11 cellular contexts compared by ENCODE assay signal in the genomic region with DNA sequence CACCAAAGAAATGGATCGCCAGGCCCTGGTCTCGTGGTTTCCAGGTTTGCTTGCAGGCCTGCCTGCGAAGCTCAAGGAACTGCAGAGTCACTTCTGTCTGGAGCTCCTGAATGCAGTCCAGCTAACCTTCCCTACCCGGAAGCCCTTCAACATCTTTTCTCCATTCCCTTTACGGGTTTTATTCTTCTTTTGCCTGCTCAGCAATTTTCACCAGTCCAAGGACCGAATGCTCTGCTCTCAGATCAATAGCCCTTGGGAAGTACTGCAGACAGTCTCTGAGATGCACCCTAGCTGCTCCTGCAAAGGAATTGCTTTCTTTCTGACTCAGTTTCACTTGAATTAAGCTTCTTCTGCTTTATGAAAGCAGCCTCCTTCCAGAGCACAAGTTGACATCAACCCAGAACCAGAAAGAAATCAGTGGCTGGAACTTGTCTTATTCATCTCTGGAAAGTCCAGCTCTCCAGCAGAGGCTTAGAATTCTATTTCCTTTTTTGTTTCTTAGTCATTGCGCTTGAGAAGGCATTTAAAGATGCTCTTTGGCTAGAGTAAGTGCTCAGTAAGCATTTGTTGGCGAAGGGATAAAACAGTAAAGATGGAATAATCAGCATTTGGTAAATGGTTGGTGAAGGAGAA. TPM values are rescaled to one million over a fixed set of nuclear protein-coding genes. Genes with fewer than 3 reads are reported as not detected.
DNase-seq lines count a peak whose midpoint lies in the region; TF ChIP-seq lines count a peak whose summit lies in the region.
"Had no signal": no experiment of that assay in that cellular context is flagged by ENCODE, and none has a peak within 500 bp of the region (broad histone marks: within the 10 kb centered on the region; RNA-seq: fewer than 3 reads in every experiment).

No MANE protein-coding gene starts in this region.

- peak; percentile 17 for DNase-seq in AG10803 (ENCODE audit: low read depth)
- DNase-seq in GM12865 (ENCODE audit: low read depth), result peak; percentile 30
- no peak for DNase-seq in activated T-helper 1 cell treated with anti-CD3 and anti-CD28 coated beads, Interleukin-12 subunit alpha, Interleukin-12 subunit beta, Interleukin-2, Interleukin-4 antibody, amounts not matched to agents 30 ng/mL and 10 ng/mL and 1 ng/mL, durations not matched to agents 14 hours and 24 hours and 36 hours (ENCODE audit: low spot score)
- peak; percentile 6 for DNase-seq in inferior parietal cortex (ENCODE audit: extremely low spot score)
- DNase-seq in foreskin fibroblast, result no peak
- DNase-seq in head of caudate nucleus, result no peak
- no peak for DNase-seq in putamen (ENCODE audit: low spot score)
- DNase-seq in NCI-H2081 (lab: John Stamatoyannopoulos, UW), result no peak
- DNase-seq: gastrocnemius medialis, islet precursor cell had no signal

- peaks cover 16% of the 10 kb centered on the region for H3K27me3 Mint-ChIP-seq in activated T-helper 1 cell treated with anti-CD3 and anti-CD28 coated beads, Interleukin-12 subunit alpha, Interleukin-12 subunit beta, Interleukin-2, Interleukin-4 antibody, amounts not matched to agents 30 ng/mL and 10 ng/mL and 1 ng/mL, durations not matched to agents 14 hours and 24 hours and 36 hours (ENCODE audit: insufficient read depth)

- H3K4me3 ChIP-seq in AG10803 (ENCODE audit: low read length) (no peak overlapping the region), GM12865 (ENCODE audit: low read depth, low read length) (no peak overlapping the region), foreskin fibroblast (ENCODE audit: low read depth in 1 of 2, low read length in 2 of 2) (no peak overlapping the region)

- TF ChIP-seq CTCF in AG10803 (conservative IDR thresholded peaks at IDR 0.05; ENCODE audit: low read length), result no peak
- TF ChIP-seq CTCF in GM12865 (IDR thresholded peaks at IDR 0.05; ENCODE audit: insufficient read depth, low read depth, low read length, missing control alignments), result no peak
- TF ChIP-seq CTCF in foreskin fibroblast (IDR thresholded peaks at IDR 0.05; ENCODE audit: low read depth, low read length), result no peak

- H3K4me1 Mint-ChIP-seq in activated T-helper 1 cell treated with anti-CD3 and anti-CD28 coated beads, Interleukin-12 subunit alpha, Interleukin-12 subunit beta, Interleukin-2, Interleukin-4 antibody, amounts not matched to agents 30 ng/mL and 10 ng/mL and 1 ng/mL, durations not matched to agents 14 hours and 24 hours and 36 hours (ENCODE audit: low read depth), result peaks cover 14% of the 10 kb centered on the region

- no peak overlapping the region for H3K27ac Mint-ChIP-seq in activated T-helper 1 cell treated with anti-CD3 and anti-CD28 coated beads, Interleukin-12 subunit alpha, Interleukin-12 subunit beta, Interleukin-2, Interleukin-4 antibody, amounts not matched to agents 30 ng/mL and 10 ng/mL and 1 ng/mL, durations not matched to agents 14 hours and 24 hours and 36 hours

- no peaks in the 10 kb centered on the region for H3K36me3 Mint-ChIP-seq in activated T-helper 1 cell treated with anti-CD3 and anti-CD28 coated beads, Interleukin-12 subunit alpha, Interleukin-12 subunit beta, Interleukin-2, Interleukin-4 antibody, amounts not matched to agents 30 ng/mL and 10 ng/mL and 1 ng/mL, durations not matched to agents 14 hours and 24 hours and 36 hours (ENCODE audit: low read depth)

- peak overlapping the region; percentile 35 for H3K4me3 Mint-ChIP-seq in activated T-helper 1 cell treated with anti-CD3 and anti-CD28 coated beads, Interleukin-12 subunit alpha, Interleukin-12 subunit beta, Interleukin-2, Interleukin-4 antibody, amounts not matched to agents 30 ng/mL and 10 ng/mL and 1 ng/mL, durations not matched to agents 14 hours and 24 hours and 36 hours

- H3K9me3 Mint-ChIP-seq in activated T-helper 1 cell treated with anti-CD3 and anti-CD28 coated beads, Interleukin-12 subunit alpha, Interleukin-12 subunit beta, Interleukin-2, Interleukin-4 antibody, amounts not matched to agents 30 ng/mL and 10 ng/mL and 1 ng/mL, durations not matched to agents 14 hours and 24 hours and 36 hours, result no peaks in the 10 kb centered on the region

- intact Hi-C loops in activated T-helper 1 cell treated with anti-CD3 and anti-CD28 coated beads, Interleukin-12 subunit alpha, Interleukin-12 subunit beta, Interleukin-2, Interleukin-4 antibody, amounts not matched to agents 30 ng/mL and 10 ng/mL and 1 ng/mL, durations not matched to agents 14 hours and 24 hours and 36 hours (cut with micrococcal nuclease), result loop anchor here (1.0 to 5.0 kb wide), 5 partner anchors 65 to 650 kb away; no protein-coding TSS in a partner anchor
- intact Hi-C loops in head of caudate nucleus (cut with DNase I), result loop anchor here (5.0 kb wide), 2 partner anchors 125 to 180 kb away; no protein-coding TSS in a partner anchor

RNA-seq across cellular contexts. Expression of a gene that starts 18.7 kb away (rescaled TPM):
- 230 and 246 TPM in 2 replicates for total RNA-seq in activated T-helper 1 cell treated with anti-CD3 and anti-CD28 coated beads, Interleukin-12 subunit alpha, Interleukin-12 subunit beta, Interleukin-2, Interleukin-4 antibody, amounts not matched to agents 30 ng/mL and 10 ng/mL and 1 ng/mL, durations not matched to agents 14 hours and 24 hours and 36 hours

RNA-seq across cellular contexts. Expression of a gene that starts 43.0 kb away (rescaled TPM):
- total RNA-seq in activated T-helper 1 cell treated with anti-CD3 and anti-CD28 coated beads, Interleukin-12 subunit alpha, Interleukin-12 subunit beta, Interleukin-2, Interleukin-4 antibody, amounts not matched to agents 30 ng/mL and 10 ng/mL and 1 ng/mL, durations not matched to agents 14 hours and 24 hours and 36 hours, result 101 and 106 TPM in 2 replicates

RNA-seq across cellular contexts. Expression of a gene that starts 56.5 kb away (rescaled TPM):
- not detected in 2 replicates for total RNA-seq in activated T-helper 1 cell treated with anti-CD3 and anti-CD28 coated beads, Interleukin-12 subunit alpha, Interleukin-12 subunit beta, Interleukin-2, Interleukin-4 antibody, amounts not matched to agents 30 ng/mL and 10 ng/mL and 1 ng/mL, durations not matched to agents 14 hours and 24 hours and 36 hours
- total RNA-seq: bronchial epithelial cell had no signal

Comparison
In these comparisons a context has a peak if more than half of its experiments do, and no peak if none do; other contexts are left out.
1. DNase-seq: peak in AG10803 (single experiment), GM12865 (single experiment) and inferior parietal cortex (single experiment); none in activated T-helper 1 cell treated with anti-CD3 and anti-CD28 coated beads, Interleukin-12 subunit alpha, Interleukin-12 subunit beta, Interleukin-2, Interleukin-4 antibody, amounts not matched to agents 30 ng/mL and 10 ng/mL and 1 ng/mL, durations not matched to agents 14 hours and 24 hours and 36 hours (single experiment), foreskin fibroblast (0 of 2), head of caudate nucleus (0 of 42), putamen (single experiment) and NCI-H2081 (0 of 2).